Comparison of ENCODE assay signal across 2 cellular contexts in genomic region chr17:28667870-28668269, GRCh38.
A peak's percentile ranks its signal among the peaks of the same experiment; 100 is the strongest.
TF ChIP-seq lines count a peak whose summit lies in the region.

No MANE protein-coding gene starts in this region.

TF ChIP-seq in HEK293, 187 proteins besides CTCF, POLR2A, EP300 and RAD21:
- TF ChIP-seq ZNF223 (tag by site-specific recombination; IDR thresholded peaks at IDR 0.05) (no peak), ZNF354C (tag by site-specific recombination; IDR thresholded peaks at IDR 0.05; ENCODE audit: borderline replicate concordance, low read depth) (no peak), ZNF623 (tag by site-specific recombination; IDR thresholded peaks at IDR 0.05) (no peak), WT1 (tag by site-specific recombination; IDR thresholded peaks at IDR 0.05) (peak; percentile 55; the same call in 1 of the 2 replicates), ZNF175 (tag by site-specific recombination; IDR thresholded peaks at IDR 0.05) (no peak), ZNF629 (tag by site-specific recombination; IDR thresholded peaks at IDR 0.05) (no peak), PBX3 (CRISPR knock-in tag; IDR thresholded peaks at IDR 0.05) (no peak)

TF ChIP-seq in K562, 482 proteins besides CTCF, POLR2A, EP300 and RAD21:
- no peak for TF ChIP-seq BRF1 (IDR thresholded peaks at IDR 0.05; ENCODE audit: borderline replicate concordance, extremely low read depth, insufficient read length)
- TF ChIP-seq LARP7 (IDR thresholded peaks at IDR 0.05): no peak
- no peak for TF ChIP-seq ATF6 (CRISPR knock-in tag; IDR thresholded peaks at IDR 0.05)
- no peak for TF ChIP-seq IFI16 (CRISPR knock-in tag; IDR thresholded peaks at IDR 0.05)
- TF ChIP-seq CHD4 (IDR thresholded peaks at IDR 0.05; ENCODE audit: insufficient read depth, insufficient replicate concordance, low read depth, low read length, poor library complexity, severe bottlenecking): no peak
- TF ChIP-seq TAF9B (IDR thresholded peaks at IDR 0.05; ENCODE audit: partially characterized antibody): no peak
- TF ChIP-seq TRIM28 (IDR thresholded peaks at IDR 0.05): no peak
- no peak for TF ChIP-seq DPF2 (IDR thresholded peaks at IDR 0.05)
- TF ChIP-seq TSHZ1 (CRISPR knock-in tag; IDR thresholded peaks at IDR 0.05): no peak
- no peak for TF ChIP-seq ZNF224 (CRISPR knock-in tag; IDR thresholded peaks at IDR 0.05)
- no peak for TF ChIP-seq SUPT5H (IDR thresholded peaks at IDR 0.05)
- TF ChIP-seq HBP1 (CRISPR knock-in tag; IDR thresholded peaks at IDR 0.05): no peak
- no peak for TF ChIP-seq NFRKB (IDR thresholded peaks at IDR 0.05; ENCODE audit: low read depth)
- no peak for TF ChIP-seq SREBF2 (CRISPR knock-in tag; IDR thresholded peaks at IDR 0.05)
- no peak for TF ChIP-seq NFE2 (IDR thresholded peaks at IDR 0.05; ENCODE audit: low read depth)
- no peak for TF ChIP-seq ZNF449 (CRISPR knock-in tag; IDR thresholded peaks at IDR 0.05)
